In genomic region chr2:33153008-33153407, GRCh38 we compare ENCODE assay signal across 16 cellular contexts.
DNase-seq lines count a peak whose midpoint lies in the region; ATAC-seq, FAIRE-seq and TF ChIP-seq lines count a peak whose summit lies in the region.
"Had no signal": no experiment of that assay in that cellular context is flagged by ENCODE, and none has a peak within 500 bp of the region (broad histone marks: within the 10 kb centered on the region; RNA-seq: fewer than 3 reads in every experiment).

No MANE protein-coding gene starts in this region.

- H4K20me1 ChIP-seq in fibroblast of lung (ENCODE audit: control insufficient read depth, extremely low read depth, insufficient read depth, low read length), result no peaks in the 10 kb centered on the region

- H3K27me3 ChIP-seq in fibroblast of lung (ENCODE audit: control insufficient read depth, insufficient read depth, low read length) (no peaks in the 10 kb centered on the region), skeletal muscle satellite cell (ENCODE audit: control insufficient read depth, insufficient read depth, low read length) (no peaks in the 10 kb centered on the region)

- H3K4me2 ChIP-seq in fibroblast of lung (ENCODE audit: extremely low read depth, insufficient read depth, low read length), result peak overlapping the region; percentile 38
- peak overlapping the region; percentile 53 for H3K4me2 ChIP-seq in skeletal muscle satellite cell (ENCODE audit: low read length)

- peaks cover 66% of the 10 kb centered on the region for H3K79me2 ChIP-seq in fibroblast of lung (ENCODE audit: control insufficient read depth, insufficient read depth, low read length)
- H3K79me2 ChIP-seq: parathyroid adenoma had no signal

- H3K4me3 ChIP-seq in fibroblast of lung (replicated peaks in 1 of 4; ENCODE audit: control extremely low read depth in 1 of 4, insufficient read depth in 1 of 4, low read depth in 3 of 4, low read length in 4 of 4) (no peak overlapping the region), skeletal muscle satellite cell (ENCODE audit: low read length) (no peak overlapping the region)
- H3K4me3 ChIP-seq: mucosa of descending colon had no signal

- H2AFZ ChIP-seq in fibroblast of lung (ENCODE audit: low read length), result no peak overlapping the region
- H2AFZ ChIP-seq: parathyroid adenoma had no signal

- H3K27ac ChIP-seq in fibroblast of lung (ENCODE audit: insufficient read depth, low read length), result peak overlapping the region; percentile 54
- H3K27ac ChIP-seq: C4-2B, parathyroid adenoma had no signal

- peak; percentile 17 for ATAC-seq in SK-N-SH treated with all-trans-retinoic acid at 6 μM for 48 hours
- ATAC-seq: mucosa of descending colon, Right ventricle myocardium inferior had no signal

- H3K9me3 ChIP-seq in fibroblast of lung (ENCODE audit: control insufficient read depth, insufficient read depth, low read depth, low read length) (no peaks in the 10 kb centered on the region), skeletal muscle satellite cell (replicated peaks; ENCODE audit: low read length) (no peaks in the 10 kb centered on the region)
- H3K9me3 ChIP-seq: mucosa of descending colon had no signal

- H3K4me1 ChIP-seq in fibroblast of lung (ENCODE audit: control insufficient read depth, extremely low read depth, insufficient read depth, low read length) (peaks cover 15% of the 10 kb centered on the region), skeletal muscle satellite cell (ENCODE audit: control insufficient read depth, insufficient read depth, low read length) (peaks cover 41% of the 10 kb centered on the region)
- H3K4me1 ChIP-seq: parathyroid adenoma had no signal

- FAIRE-seq in H54 (lab: Jason Lieb, UNC), result peak; percentile 70

- TF ChIP-seq CTCF in fibroblast of lung (conservative IDR thresholded peaks at IDR 0.05 in 1 of 2, IDR thresholded peaks at IDR 0.05 in 1 of 2; ENCODE audit: low read depth in 1 of 2, low read length in 2 of 2), result no peak

- DNase-seq in H54 (ENCODE audit: insufficient read length, low spot score) (no peak), fibroblast of lung (ENCODE audit: low read depth in 2 of 2) (peak; percentile 65 to 86), D341Med (ENCODE audit: low spot score) (no peak), ecto neural progenitor cell (ENCODE audit: low spot score) (no peak), NCI-H1694 (lab: John Stamatoyannopoulos, UW) (no peak)
- no peak for DNase-seq in NK-92 treated with Interleukin-12 subunit alpha and Interleukin-12 subunit beta, amount 100 ng/mL, for 24 hours (lab: John Stamatoyannopoulos, UW)
- DNase-seq: activated CD4-positive, alpha-beta T cell treated with anti-CD3 and anti-CD28 coated beads for 48 hours; islet precursor cell; mucosa of descending colon; NCI-H1930; NCI-H526 treated with DMSO at 0.1 percent for 48 hours had no signal

- H3K9ac ChIP-seq in fibroblast of lung (ENCODE audit: insufficient read depth, low read length) (no peak overlapping the region), skeletal muscle satellite cell (ENCODE audit: low read depth, low read length) (peak overlapping the region; percentile 75)
- H3K9ac ChIP-seq: parathyroid adenoma had no signal

- peaks cover 2% of the 10 kb centered on the region for H3K36me3 ChIP-seq in fibroblast of lung (ENCODE audit: control insufficient read depth, insufficient read depth, low read length)
- peaks cover 28% of the 10 kb centered on the region for H3K36me3 ChIP-seq in skeletal muscle satellite cell (ENCODE audit: insufficient read depth, low read length)

- TF ChIP-seq POLR2A in H54 (IDR thresholded peaks at IDR 0.05; ENCODE audit: low read depth, low read length), result no peak

TF ChIP-seq in SK-N-SH treated with all-trans-retinoic acid at 6 μM for 48 hours, 23 proteins besides CTCF, POLR2A, EP300 and RAD21 (continues in another document):
- TF ChIP-seq GLIS3 (CRISPR knock-in tag; IDR thresholded peaks at IDR 0.05), result no peak
- TF ChIP-seq SNAI2 (CRISPR knock-in tag; IDR thresholded peaks at IDR 0.05), result no peak
- TF ChIP-seq ZNF8 (CRISPR knock-in tag; IDR thresholded peaks at IDR 0.05), result no peak
- no peak for TF ChIP-seq PPARA (CRISPR knock-in tag; IDR thresholded peaks at IDR 0.05; ENCODE audit: borderline replicate concordance)
- TF ChIP-seq CREB5 (CRISPR knock-in tag; IDR thresholded peaks at IDR 0.05; ENCODE audit: low read depth), result no peak
- no peak for TF ChIP-seq ARNTL (CRISPR knock-in tag; IDR thresholded peaks at IDR 0.05; ENCODE audit: borderline replicate concordance, low read depth)
- TF ChIP-seq CSRNP3 (CRISPR knock-in tag; IDR thresholded peaks at IDR 0.05), result no peak
- no peak for TF ChIP-seq OSR1 (CRISPR knock-in tag; IDR thresholded peaks at IDR 0.05)
- TF ChIP-seq ZFP3 (CRISPR knock-in tag; IDR thresholded peaks at IDR 0.05), result no peak
- no peak for TF ChIP-seq ISL1 (CRISPR knock-in tag; IDR thresholded peaks at IDR 0.05)
- TF ChIP-seq POU6F1 (CRISPR knock-in tag; IDR thresholded peaks at IDR 0.05; ENCODE audit: borderline replicate concordance, low read depth), result no peak
- no peak for TF ChIP-seq RARB (CRISPR knock-in tag; IDR thresholded peaks at IDR 0.05)
- TF ChIP-seq ZFP30 (CRISPR knock-in tag; IDR thresholded peaks at IDR 0.05), result no peak
- no peak for TF ChIP-seq ZNF565 (CRISPR knock-in tag; conservative IDR thresholded peaks at IDR 0.05; ENCODE audit: low read depth)
- no peak for TF ChIP-seq ESRRG (CRISPR knock-in tag; IDR thresholded peaks at IDR 0.05)
- no peak for TF ChIP-seq TOX (CRISPR knock-in tag; IDR thresholded peaks at IDR 0.05; ENCODE audit: borderline replicate concordance)
- TF ChIP-seq ZNF70 (CRISPR knock-in tag; IDR thresholded peaks at IDR 0.05), result no peak
- no peak for TF ChIP-seq TSHZ2 (CRISPR knock-in tag; IDR thresholded peaks at IDR 0.05)

Comparison
In these comparisons a context has a peak if more than half of its experiments do, and no peak if none do; other contexts are left out.
1. DNase-seq: peak in fibroblast of lung (2 of 2); none in H54 (single experiment), D341Med (single experiment), NK-92 treated with Interleukin-12 subunit alpha and Interleukin-12 subunit beta, amount 100 ng/mL, for 24 hours (single experiment), ecto neural progenitor cell (single experiment) and NCI-H1694 (single experiment).